1 cellular context compared by ENCODE assay signal in the genomic region with DNA sequence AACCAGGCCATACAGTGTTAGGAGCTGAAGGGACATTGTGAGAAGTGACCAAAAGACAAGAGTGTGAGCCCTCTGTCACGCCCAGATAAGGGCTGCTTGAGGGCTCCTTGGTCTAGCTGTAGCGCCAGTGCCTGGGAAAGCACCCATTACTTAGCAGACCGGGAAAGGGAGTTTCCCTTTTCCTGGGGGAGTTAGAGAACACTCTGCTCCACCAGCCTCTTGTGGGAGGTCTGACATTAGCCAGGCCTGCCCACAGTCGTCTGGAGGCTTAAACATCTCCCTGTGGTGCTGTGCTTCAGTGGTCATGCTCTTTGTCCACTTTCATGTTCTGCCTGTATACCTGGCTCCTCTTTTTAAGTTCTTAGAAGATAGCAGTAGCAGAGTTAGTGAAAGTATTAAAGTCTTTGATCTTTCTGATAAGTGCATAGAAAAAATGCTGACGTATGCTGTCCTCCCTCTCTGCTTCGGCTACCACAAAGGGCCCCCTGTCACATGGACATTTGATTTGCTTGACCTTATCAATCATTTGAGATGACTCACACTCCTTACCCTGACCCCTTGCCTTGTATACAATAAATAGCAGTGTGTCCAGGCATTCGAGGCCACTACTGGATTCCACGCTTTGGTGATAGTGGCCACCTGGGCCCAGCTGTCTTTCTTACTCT.
TF ChIP-seq lines count a peak whose summit lies in the region.

No MANE protein-coding gene starts in this region.

TF ChIP-seq in HepG2, 621 proteins besides CTCF, POLR2A, EP300 and RAD21 (continued from another document):
- TF ChIP-seq, protein P1, sequence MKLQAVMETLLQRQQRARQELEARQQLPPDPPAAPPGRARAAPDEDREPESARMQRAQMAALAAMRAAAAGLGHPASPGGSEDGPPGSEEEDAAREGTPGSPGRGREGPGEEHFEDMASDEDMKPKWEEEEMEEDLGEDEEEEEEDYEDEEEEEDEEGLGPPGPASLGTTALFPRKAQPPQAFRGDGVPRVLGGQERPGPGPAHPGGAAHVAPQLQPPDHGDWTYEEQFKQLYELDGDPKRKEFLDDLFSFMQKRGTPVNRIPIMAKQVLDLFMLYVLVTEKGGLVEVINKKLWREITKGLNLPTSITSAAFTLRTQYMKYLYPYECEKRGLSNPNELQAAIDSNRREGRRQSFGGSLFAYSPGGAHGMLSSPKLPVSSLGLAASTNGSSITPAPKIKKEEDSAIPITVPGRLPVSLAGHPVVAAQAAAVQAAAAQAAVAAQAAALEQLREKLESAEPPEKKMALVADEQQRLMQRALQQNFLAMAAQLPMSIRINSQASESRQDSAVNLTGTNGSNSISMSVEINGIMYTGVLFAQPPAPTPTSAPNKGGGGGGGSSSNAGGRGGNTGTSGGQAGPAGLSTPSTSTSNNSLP (IDR thresholded peaks at IDR 0.05; ENCODE audit: low read depth, low read length): peak; percentile 60; the same call in 1 of the 2 replicates
- TF ChIP-seq SOX5 (CRISPR knock-in tag; IDR thresholded peaks at IDR 0.05; ENCODE audit: borderline replicate concordance) (peak; percentile 21; the same call in 1 of the 2 replicates), NR2F1 (CRISPR knock-in tag; IDR thresholded peaks at IDR 0.05) (peak in 1 of 2 experiments; percentile 56; a peak in 1 of 4 replicates), FOXA1 (IDR thresholded peaks at IDR 0.05) (no peak), FOXA1 (CRISPR knock-in tag; IDR thresholded peaks at IDR 0.05) (0 out of 2 replicates have a peak, but pooled peaks have one; percentile 19), FOXA3 (CRISPR knock-in tag; IDR thresholded peaks at IDR 0.05) (0 out of 2 replicates have a peak, but pooled peaks have one; percentile 15)
TF ChIP-seq in HepG2: peak in this region for 32.
